In genomic region chr7:20514364-20514763, GRCh38 we compare ENCODE assay signal across 8 cellular contexts.
A peak's percentile ranks its signal among the peaks of the same experiment; 100 is the strongest.
DNase-seq lines count a peak whose midpoint lies in the region.

No MANE protein-coding gene starts in this region.

- DNase-seq in HS-27A (ENCODE audit: low read depth) (peak; percentile 23), NCI-H69 (lab: John Stamatoyannopoulos, UW) (peak; percentile 98), dermis microvascular lymphatic vessel endothelial cell (ENCODE audit: low read depth in 2 of 2) (peak; percentile 18 to 91), renal cortical epithelial cell (ENCODE audit: low read depth) (peak; percentile 90)
- DNase-seq in stimulated activated CD4-positive, alpha-beta T cell treated with anti-CD3 and anti-CD28 coated beads, Interleukin-2, amount 100 ng/mL, for 48 hours = no peak
- DNase-seq in activated naive CD8-positive, alpha-beta T cell treated with anti-CD3 and anti-CD28 coated beads for 36 hours = no peak
- DNase-seq in activated CD4-positive, alpha-beta T cell treated with anti-CD3 and anti-CD28 coated beads, Interleukin-2, amount 50 U/mL, for 4 hours = no peak
- DNase-seq in activated CD4-positive, alpha-beta memory T cell treated with anti-CD3 and anti-CD28 coated beads for 36 hours = no peak

- POLR2A ChIA-PET in activated CD4-positive, alpha-beta memory T cell treated with anti-CD3 and anti-CD28 coated beads for 36 hours (lab: Charles Lee) = no interaction called here

- no peaks in the 10 kb centered on the region for H3K4me1 Mint-ChIP-seq in activated naive CD8-positive, alpha-beta T cell treated with anti-CD3 and anti-CD28 coated beads for 36 hours
- H3K4me1 Mint-ChIP-seq in activated CD4-positive, alpha-beta memory T cell treated with anti-CD3 and anti-CD28 coated beads for 36 hours (ENCODE audit: low read depth) = no peaks in the 10 kb centered on the region

- CTCF ChIA-PET in activated CD4-positive, alpha-beta memory T cell treated with anti-CD3 and anti-CD28 coated beads for 36 hours (lab: Charles Lee) = no interaction called here

- H3K27me3 Mint-ChIP-seq in activated naive CD8-positive, alpha-beta T cell treated with anti-CD3 and anti-CD28 coated beads for 36 hours = no peaks in the 10 kb centered on the region
- H3K27me3 Mint-ChIP-seq in activated CD4-positive, alpha-beta memory T cell treated with anti-CD3 and anti-CD28 coated beads for 36 hours = no peaks in the 10 kb centered on the region

- peaks cover 1% of the 10 kb centered on the region for H3K9me3 Mint-ChIP-seq in activated naive CD8-positive, alpha-beta T cell treated with anti-CD3 and anti-CD28 coated beads for 36 hours
- no peaks in the 10 kb centered on the region for H3K9me3 Mint-ChIP-seq in activated CD4-positive, alpha-beta memory T cell treated with anti-CD3 and anti-CD28 coated beads for 36 hours

- H3K27ac Mint-ChIP-seq in activated naive CD8-positive, alpha-beta T cell treated with anti-CD3 and anti-CD28 coated beads for 36 hours = no peak overlapping the region
- no peak overlapping the region for H3K27ac Mint-ChIP-seq in activated CD4-positive, alpha-beta memory T cell treated with anti-CD3 and anti-CD28 coated beads for 36 hours

- no peaks in the 10 kb centered on the region for H3K36me3 Mint-ChIP-seq in activated naive CD8-positive, alpha-beta T cell treated with anti-CD3 and anti-CD28 coated beads for 36 hours
- H3K36me3 Mint-ChIP-seq in activated CD4-positive, alpha-beta memory T cell treated with anti-CD3 and anti-CD28 coated beads for 36 hours = no peaks in the 10 kb centered on the region

- no peak overlapping the region for H3K4me3 Mint-ChIP-seq in activated naive CD8-positive, alpha-beta T cell treated with anti-CD3 and anti-CD28 coated beads for 36 hours
- no peak overlapping the region for H3K4me3 Mint-ChIP-seq in activated CD4-positive, alpha-beta memory T cell treated with anti-CD3 and anti-CD28 coated beads for 36 hours

- intact Hi-C loops in activated CD4-positive, alpha-beta memory T cell treated with anti-CD3 and anti-CD28 coated beads for 36 hours (cut with micrococcal nuclease) = no loop called here

Comparison
In these comparisons a context has a peak if more than half of its experiments do, and no peak if none do; other contexts are left out.
1. DNase-seq: peak in HS-27A (single experiment), NCI-H69 (single experiment), dermis microvascular lymphatic vessel endothelial cell (2 of 2) and renal cortical epithelial cell (single experiment); none in stimulated activated CD4-positive, alpha-beta T cell treated with anti-CD3 and anti-CD28 coated beads, Interleukin-2, amount 100 ng/mL, for 48 hours (0 of 2), activated naive CD8-positive, alpha-beta T cell treated with anti-CD3 and anti-CD28 coated beads for 36 hours (single experiment), activated CD4-positive, alpha-beta T cell treated with anti-CD3 and anti-CD28 coated beads, Interleukin-2, amount 50 U/mL, for 4 hours (0 of 2) and activated CD4-positive, alpha-beta memory T cell treated with anti-CD3 and anti-CD28 coated beads for 36 hours (single experiment).